Comparison of ENCODE assay signal across 1 cellular context in genomic region chr11:12246989-12247388, GRCh38.
TF ChIP-seq lines count a peak whose summit lies in the region.

No MANE protein-coding gene starts in this region.

TF ChIP-seq in H1, 55 proteins besides CTCF, POLR2A, EP300 and RAD21 (continued from another document):
- no peak for TF ChIP-seq CHD7 (IDR thresholded peaks at IDR 0.05; ENCODE audit: insufficient replicate concordance, low read length)
- no peak for TF ChIP-seq POU5F1 (IDR thresholded peaks at IDR 0.05; ENCODE audit: low read depth, low read length)
- no peak for TF ChIP-seq SRF (IDR thresholded peaks at IDR 0.05; ENCODE audit: low read depth, low read length)
- no peak for TF ChIP-seq RFX5 (IDR thresholded peaks at IDR 0.05; ENCODE audit: borderline replicate concordance, low read depth, low read length)
- TF ChIP-seq JUN (IDR thresholded peaks at IDR 0.05; ENCODE audit: low read depth, low read length), result no peak
- TF ChIP-seq SUZ12 (IDR thresholded peaks at IDR 0.05; ENCODE audit: low read length), result no peak
- TF ChIP-seq SIX5 (IDR thresholded peaks at IDR 0.05; ENCODE audit: low read depth, low read length), result no peak
- no peak for TF ChIP-seq TAF1 (IDR thresholded peaks at IDR 0.05; ENCODE audit: low read depth, low read length)
- no peak for TF ChIP-seq MAFK (IDR thresholded peaks at IDR 0.05; ENCODE audit: low read depth, low read length)
- no peak for TF ChIP-seq MAX (IDR thresholded peaks at IDR 0.05)
